16 cellular contexts compared by ENCODE assay signal in the genomic region with DNA sequence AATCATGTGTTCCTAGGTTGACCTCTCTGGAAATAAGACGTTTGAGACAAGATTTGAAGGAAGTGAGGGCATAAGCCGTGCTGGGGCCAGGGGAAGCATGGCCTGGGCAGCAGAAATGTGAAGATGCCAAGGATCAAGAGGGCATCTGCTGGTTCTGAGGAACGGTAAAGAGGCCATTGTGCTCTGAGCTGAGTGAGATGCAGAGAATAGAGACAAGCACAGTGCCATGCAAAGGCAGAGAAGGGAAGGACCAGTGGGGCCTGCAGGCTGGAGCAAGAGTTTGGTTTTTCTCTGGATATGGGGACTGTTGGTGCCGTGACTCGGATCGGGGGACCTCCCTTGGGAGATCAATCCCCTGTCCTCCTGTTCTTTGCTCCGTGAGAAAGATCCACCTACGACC. TPM values are rescaled to one million over a fixed set of nuclear protein-coding genes. Genes with fewer than 3 reads are reported as not detected.
A peak's percentile ranks its signal among the peaks of the same experiment; 100 is the strongest.
DNase-seq lines count a peak whose midpoint lies in the region; ATAC-seq, FAIRE-seq and TF ChIP-seq lines count a peak whose summit lies in the region.
"Had no signal": no experiment of that assay in that cellular context is flagged by ENCODE, and none has a peak within 500 bp of the region (broad histone marks: within the 10 kb centered on the region; RNA-seq: fewer than 3 reads in every experiment).

No MANE protein-coding gene starts in this region.

- H3K27ac ChIP-seq in H1 (ENCODE audit: low read depth, low read length), result no peak overlapping the region
- H3K27ac ChIP-seq: pancreas, right lobe of liver, SJCRH30, thyroid gland, VCaP had no signal

- TF ChIP-seq CTCF in H1 (IDR thresholded peaks at IDR 0.05; ENCODE audit: control extremely low read depth in 1 of 3, insufficient read depth in 1 of 3, low read depth in 1 of 3, low read length in 3 of 3) (no peak), nephron progenitor cell (IDR thresholded peaks at IDR 0.05) (no peak)

- H3K23ac ChIP-seq in H1 (ENCODE audit: insufficient read length), result no peak overlapping the region

- H2BK20ac ChIP-seq in H1 (ENCODE audit: low read length), result no peak overlapping the region

- no peak overlapping the region for H4K8ac ChIP-seq in H1 (ENCODE audit: extremely low read depth, insufficient read depth, low read length)

- no peaks in the 10 kb centered on the region for H3K79me2 ChIP-seq in H1 (ENCODE audit: control insufficient read depth in 1 of 2, insufficient read depth in 2 of 2, low read length in 2 of 2)

- no peak overlapping the region for H3K9ac ChIP-seq in H1 (replicated peaks in 1 of 4; ENCODE audit: extremely low read depth in 1 of 4, low read depth in 3 of 4, low read length in 3 of 4)

- no peak for DNase-seq in H1 (ENCODE audit: low read depth in 1 of 2, low spot score in 2 of 2)
- DNase-seq in T-cell, result no peak
- DNase-seq in nephron progenitor cell, result no peak
- DNase-seq in H7, result no peak
- no peak for DNase-seq in mesenteric fat pad (ENCODE audit: low spot score)

- 81% methylated on average over 8 of the region's 8 CpGs; no CpG with 5 or more reads in 1 of the 2 experiments for WGBS in H1 (ENCODE audit: extremely low coverage in 1 of 2, insufficient coverage in 1 of 2, insufficient read length in 1 of 2, insufficient replicate concordance in 2 of 2, low coverage in 1 of 2, low lambda C conversion rate in 2 of 2, missing lambda C conversion rate in 1 of 2), 2 experiments

- H2BK5ac ChIP-seq in H1 (ENCODE audit: low read depth, low read length), result no peak overlapping the region

- H3K27ac Mint-ChIP-seq in T-cell (no peak overlapping the region), nephron progenitor cell (no peak overlapping the region)
- H3K27ac Mint-ChIP-seq: CD14-positive monocyte, naive B cell, T-helper 17 cell had no signal

- H3K36me3 ChIP-seq in H1 (ENCODE audit: control insufficient read depth in 2 of 4, insufficient read depth in 4 of 4, low read length in 3 of 4) (no peaks in the 10 kb centered on the region), H7 (replicated peaks; ENCODE audit: control insufficient read depth, insufficient read depth, low read length) (no peaks in the 10 kb centered on the region)
- H3K36me3 ChIP-seq: pancreas, right lobe of liver, SJCRH30, thyroid gland had no signal

- H3K23me2 ChIP-seq in H1 (ENCODE audit: low read depth, low read length), result no peaks in the 10 kb centered on the region

- H3K4me2 ChIP-seq in H1 (ENCODE audit: insufficient read depth in 1 of 2, low read depth in 2 of 2, low read length in 2 of 2), result no peak overlapping the region

- no peak overlapping the region for H3K14ac ChIP-seq in H1 (ENCODE audit: insufficient read length)

- H3K9me3 Mint-ChIP-seq in T-cell, result no peaks in the 10 kb centered on the region
- H3K9me3 Mint-ChIP-seq in nephron progenitor cell, result no peaks in the 10 kb centered on the region
- H3K9me3 Mint-ChIP-seq: CD14-positive monocyte had no signal

- no peak overlapping the region for H4K91ac ChIP-seq in H1 (replicated peaks; ENCODE audit: insufficient read length, low read length)

- H2AFZ ChIP-seq in H1 (ENCODE audit: low read length), result 0 out of 2 replicates have a peak overlapping the region, but pooled peaks have one; percentile 40

- H3K27me3 ChIP-seq in H1 (replicated peaks in 1 of 4; ENCODE audit: control insufficient read depth in 3 of 4, extremely low read depth in 1 of 4, insufficient read depth in 3 of 4, low read length in 3 of 4), result no peaks in the 10 kb centered on the region
- H3K27me3 ChIP-seq in H7 (ENCODE audit: control insufficient read depth, insufficient read depth, low read length), result no peaks in the 10 kb centered on the region
- H3K27me3 ChIP-seq: pancreas, right lobe of liver, thyroid gland had no signal

- no peak overlapping the region for H2AK5ac ChIP-seq in H1 (ENCODE audit: low read depth, low read length)

- no peak for FAIRE-seq in H1 (lab: Jason Lieb, UNC)

- H2BK12ac ChIP-seq in H1 (ENCODE audit: low read depth, low read length), result no peak overlapping the region

- no peaks in the 10 kb centered on the region for H3K9me3 ChIP-seq in H1 (ENCODE audit: insufficient read depth in 2 of 2, low read depth in 1 of 2, low read length in 1 of 2)
- H3K9me3 ChIP-seq: pancreas, right lobe of liver, SJCRH30, thyroid gland had no signal

- H3K18ac ChIP-seq in H1 (ENCODE audit: extremely low read depth, low read length), result peak overlapping the region; percentile 51

- H3K4me3 Mint-ChIP-seq in T-cell, result no peak overlapping the region
- no peak overlapping the region for H3K4me3 Mint-ChIP-seq in nephron progenitor cell
- H3K4me3 Mint-ChIP-seq: CD14-positive monocyte, T-helper 17 cell had no signal

- H3K4me3 ChIP-seq in H1 (ENCODE audit: extremely low read depth in 1 of 4, insufficient read depth in 2 of 4, low read depth in 3 of 4, low read length in 4 of 4) (no peak overlapping the region), H7 (ENCODE audit: insufficient read depth, low read depth, low read length) (no peak overlapping the region)
- H3K4me3 ChIP-seq: pancreas, right lobe of liver, SJCRH30, thyroid gland had no signal

- H4K20me1 ChIP-seq in H1 (replicated peaks in 1 of 2; ENCODE audit: control insufficient read depth in 1 of 2, insufficient read depth in 2 of 2, low read length in 2 of 2), result no peaks in the 10 kb centered on the region

- H3K27me3 Mint-ChIP-seq in T-cell (peaks cover 4 to 9% of the 10 kb centered on the region in 2 donors), nephron progenitor cell (ENCODE audit: low read depth, poor library complexity) (peaks cover 13% of the 10 kb centered on the region)

- CTCF ChIA-PET in H1 (lab: Charles Lee; ENCODE audit: partially characterized antibody) (interaction anchor here (0.6 to 2.7 kb wide), 38 partner anchors 10 to 1985 kb away, joined by 3 to 179 read pairs (median 6); partner anchors contain the start of genes FABP7 and SMPDL3A), T-cell (lab: Charles Lee) (interaction anchor here (0.6 to 2.5 kb wide), 9 partner anchors 17 to 348 kb away, joined by 3 to 36 read pairs (median 4); no protein-coding TSS in a partner anchor)

- peak; percentile 30 for ATAC-seq in GM18498 (IDR thresholded peaks at IDR 0.05; ENCODE audit: unreplicated experiment)
- peak; percentile 19 for ATAC-seq in GM21576 (IDR thresholded peaks at IDR 0.05; ENCODE audit: unreplicated experiment)
- ATAC-seq in HG03342 (IDR thresholded peaks at IDR 0.05; ENCODE audit: unreplicated experiment), result peak; percentile 17
- no peak for ATAC-seq in T-cell (replicated peaks in 1 of 4)

- no peaks in the 10 kb centered on the region for H3K4me1 Mint-ChIP-seq in T-cell
- no peaks in the 10 kb centered on the region for H3K4me1 Mint-ChIP-seq in nephron progenitor cell
- H3K4me1 Mint-ChIP-seq: CD14-positive monocyte, naive B cell had no signal

- POLR2A ChIA-PET in H1 (lab: Charles Lee; ENCODE audit: partially characterized antibody), result interaction anchor here (0.6 to 1.9 kb wide), 5 partner anchors 38 to 174 kb away, joined by 3 to 5 read pairs (median 4); partner anchors contain the start of gene SMPDL3A
- POLR2A ChIA-PET in T-cell (lab: Charles Lee), result no interaction called here

- H3K4me1 ChIP-seq in H1 (replicated peaks in 1 of 4; ENCODE audit: control insufficient read depth in 3 of 4, insufficient read depth in 4 of 4, low read length in 3 of 4), result peaks cover 0 to 2% (median 0%) of the 10 kb centered on the region in 4 experiments; a peak in 1 of 7 replicates
- H3K4me1 ChIP-seq: pancreas, right lobe of liver, SJCRH30, thyroid gland had no signal

- H2BK15ac ChIP-seq in H1 (ENCODE audit: low read length), result no peak overlapping the region

- H3K56ac ChIP-seq in H1 (replicated peaks; ENCODE audit: insufficient read length, low read depth, low read length), result no peak overlapping the region

- H3K79me1 ChIP-seq in H1 (ENCODE audit: low read depth, low read length), result no peaks in the 10 kb centered on the region

- TF ChIP-seq RAD21 in H1 (IDR thresholded peaks at IDR 0.05 in 1 of 2, conservative IDR thresholded peaks at IDR 0.05 in 1 of 2; ENCODE audit: low read depth in 2 of 2, low read length in 2 of 2), result no peak

- TF ChIP-seq POLR2A in H1 (IDR thresholded peaks at IDR 0.05; ENCODE audit: control extremely low read depth in 1 of 2, low read depth in 2 of 2, low read length in 2 of 2), result no peak

- H3K4ac ChIP-seq in H1 (replicated peaks; ENCODE audit: insufficient read length, low read depth, low read length), result no peak overlapping the region

- no peaks in the 10 kb centered on the region for H3K36me3 Mint-ChIP-seq in T-cell
- H3K36me3 Mint-ChIP-seq in nephron progenitor cell (ENCODE audit: low read depth), result no peaks in the 10 kb centered on the region
- H3K36me3 Mint-ChIP-seq: CD14-positive monocyte, naive B cell had no signal

- H2BK120ac ChIP-seq in H1 (replicated peaks; ENCODE audit: low read depth, low read length), result no peak overlapping the region

- TF ChIP-seq EP300 in H1 (IDR thresholded peaks at IDR 0.05; ENCODE audit: borderline replicate concordance in 1 of 2, low read depth in 2 of 2, low read length in 2 of 2), result no peak

- no peak overlapping the region for H4K5ac ChIP-seq in H1 (ENCODE audit: insufficient read length, low read depth, low read length)

TF ChIP-seq in H1, 55 proteins besides CTCF, POLR2A, EP300 and RAD21 (continues in another document):
- TF ChIP-seq BCL11A (IDR thresholded peaks at IDR 0.05; ENCODE audit: low read depth in 2 of 2, low read length in 2 of 2) (no peak), SIN3A (conservative IDR thresholded peaks at IDR 0.05 in 1 of 2, IDR thresholded peaks at IDR 0.05 in 1 of 2; ENCODE audit: low read depth in 1 of 2, low read length in 2 of 2) (no peak), KDM5A (IDR thresholded peaks at IDR 0.05; ENCODE audit: low read length) (no peak), RXRA (IDR thresholded peaks at IDR 0.05; ENCODE audit: insufficient read depth, low read depth, low read length) (no peak)
- TF ChIP-seq, protein P1, sequence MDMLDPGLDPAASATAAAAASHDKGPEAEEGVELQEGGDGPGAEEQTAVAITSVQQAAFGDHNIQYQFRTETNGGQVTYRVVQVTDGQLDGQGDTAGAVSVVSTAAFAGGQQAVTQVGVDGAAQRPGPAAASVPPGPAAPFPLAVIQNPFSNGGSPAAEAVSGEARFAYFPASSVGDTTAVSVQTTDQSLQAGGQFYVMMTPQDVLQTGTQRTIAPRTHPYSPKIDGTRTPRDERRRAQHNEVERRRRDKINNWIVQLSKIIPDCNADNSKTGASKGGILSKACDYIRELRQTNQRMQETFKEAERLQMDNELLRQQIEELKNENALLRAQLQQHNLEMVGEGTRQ (IDR thresholded peaks at IDR 0.05; ENCODE audit: low read length), result no peak

RNA-seq across cellular contexts. Expression of gene SMPDL3A, which starts 50.8 kb away (rescaled TPM):
- 2.6 and 3.5 TPM in 2 replicates for total RNA-seq in H1 (2021; fragmentation: NEBNext Ultra II Directional; extraction: Animal tissue kit (Norgen Biotek cat#: 25700))
- 3.7 and 3.9 TPM in 2 replicates for polyA plus RNA-seq in H1 (2011; rRNA removed)
- polyA plus RNA-seq in H1 (2011; cell fraction: cytosol; rRNA removed), result 3.1 TPM
- 3.4 TPM for polyA plus RNA-seq in H1 (2011; cell fraction: nucleus; rRNA removed)
- 1.6 to 3.4 TPM (median 2.4 TPM) in 4 replicates for polyA plus RNA-seq in H1 (2012, experiment 1 of 2)
- 0.34 TPM for polyA plus RNA-seq in H1 (2012, experiment 2 of 2)
- 4.9 TPM for polyA plus RNA-seq in H1 (2013, experiment 1 of 2)
- polyA plus RNA-seq in H1 (2013, experiment 2 of 2), result 4.9 TPM
- polyA minus RNA-seq in H1 (2011; rRNA and poly(A)+ RNA removed), result 1.4 and 1.7 TPM in 2 replicates
- polyA minus RNA-seq in H1 (2011; cell fraction: cytosol; rRNA and poly(A)+ RNA removed), result 3.2 TPM
- 1.8 TPM for polyA minus RNA-seq in H1 (2011; cell fraction: nucleus; rRNA and poly(A)+ RNA removed)
- total RNA-seq in T-cell (under 1 TPM in 1 of 5 donors, not detected in 4; 0.16 TPM), mesenteric fat pad (7.4 TPM)
- total RNA-seq in H7 (2014; rRNA removed; shearing (Covaris generic)), result 0.89 and 1.8 TPM in 2 replicates

Comparison
In these comparisons a context has a peak if more than half of its experiments do, and no peak if none do; other contexts are left out.
1. ATAC-seq: peak in GM18498 (single experiment), GM21576 (single experiment) and HG03342 (single experiment); none in T-cell (0 of 4).